In the genomic region with DNA sequence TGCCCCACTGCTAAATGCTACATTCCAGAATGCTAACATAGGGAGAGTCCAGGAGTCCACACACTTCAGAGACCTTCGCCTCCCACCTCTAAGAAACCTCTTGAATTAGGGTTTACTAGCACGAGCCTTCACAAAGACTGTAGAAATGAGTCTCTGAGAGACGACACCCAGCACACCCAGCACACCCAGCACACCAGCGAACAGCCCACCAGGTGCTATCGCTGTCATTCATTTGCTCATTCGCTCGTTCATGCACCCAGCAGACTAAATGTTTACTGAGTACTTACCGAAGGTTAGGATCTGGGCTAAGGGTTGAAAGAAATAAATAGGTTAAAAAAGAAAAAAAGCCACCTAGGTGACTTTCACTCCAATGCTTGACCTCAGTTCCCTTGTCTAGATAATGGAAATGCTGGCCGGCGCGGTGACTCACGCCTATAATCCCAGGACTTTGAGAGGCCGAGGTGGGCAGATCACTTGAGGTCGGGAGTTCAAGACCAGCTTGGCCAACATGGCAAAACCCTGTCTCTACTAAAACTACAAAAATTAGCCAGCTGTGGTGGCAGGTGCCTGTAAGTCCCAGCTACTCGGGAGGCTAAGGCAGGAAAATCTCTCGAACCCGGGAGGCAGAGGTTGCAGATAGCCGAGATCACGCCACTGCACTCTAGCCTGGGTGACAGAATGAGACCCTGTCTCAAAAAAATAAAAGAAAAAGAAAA, we compare ENCODE assay signal across 1 cellular context.
A peak's percentile ranks its signal among the peaks of the same experiment; 100 is the strongest.
TF ChIP-seq lines count a peak whose summit lies in the region.

No MANE protein-coding gene starts in this region.

TF ChIP-seq in HepG2, 621 proteins besides CTCF, POLR2A, EP300 and RAD21 (continued from another document and continues in another):
- TF ChIP-seq, protein P1, sequence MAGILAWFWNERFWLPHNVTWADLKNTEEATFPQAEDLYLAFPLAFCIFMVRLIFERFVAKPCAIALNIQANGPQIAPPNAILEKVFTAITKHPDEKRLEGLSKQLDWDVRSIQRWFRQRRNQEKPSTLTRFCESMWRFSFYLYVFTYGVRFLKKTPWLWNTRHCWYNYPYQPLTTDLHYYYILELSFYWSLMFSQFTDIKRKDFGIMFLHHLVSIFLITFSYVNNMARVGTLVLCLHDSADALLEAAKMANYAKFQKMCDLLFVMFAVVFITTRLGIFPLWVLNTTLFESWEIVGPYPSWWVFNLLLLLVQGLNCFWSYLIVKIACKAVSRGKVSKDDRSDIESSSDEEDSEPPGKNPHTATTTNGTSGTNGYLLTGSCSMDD (CRISPR knock-in tag; IDR thresholded peaks at IDR 0.05) = no peak
- TF ChIP-seq NFKB2 (CRISPR knock-in tag; IDR thresholded peaks at IDR 0.05; ENCODE audit: borderline replicate concordance) = no peak
- TF ChIP-seq, protein P2, sequence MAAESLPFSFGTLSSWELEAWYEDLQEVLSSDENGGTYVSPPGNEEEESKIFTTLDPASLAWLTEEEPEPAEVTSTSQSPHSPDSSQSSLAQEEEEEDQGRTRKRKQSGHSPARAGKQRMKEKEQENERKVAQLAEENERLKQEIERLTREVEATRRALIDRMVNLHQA (CRISPR knock-in tag; IDR thresholded peaks at IDR 0.05) = no peak
- no peak for TF ChIP-seq ZNF354B (CRISPR knock-in tag; IDR thresholded peaks at IDR 0.05)
- peak; percentile 95 for TF ChIP-seq ASH2L (IDR thresholded peaks at IDR 0.05; ENCODE audit: insufficient read length, low read depth, low read length)
- TF ChIP-seq, protein P3, sequence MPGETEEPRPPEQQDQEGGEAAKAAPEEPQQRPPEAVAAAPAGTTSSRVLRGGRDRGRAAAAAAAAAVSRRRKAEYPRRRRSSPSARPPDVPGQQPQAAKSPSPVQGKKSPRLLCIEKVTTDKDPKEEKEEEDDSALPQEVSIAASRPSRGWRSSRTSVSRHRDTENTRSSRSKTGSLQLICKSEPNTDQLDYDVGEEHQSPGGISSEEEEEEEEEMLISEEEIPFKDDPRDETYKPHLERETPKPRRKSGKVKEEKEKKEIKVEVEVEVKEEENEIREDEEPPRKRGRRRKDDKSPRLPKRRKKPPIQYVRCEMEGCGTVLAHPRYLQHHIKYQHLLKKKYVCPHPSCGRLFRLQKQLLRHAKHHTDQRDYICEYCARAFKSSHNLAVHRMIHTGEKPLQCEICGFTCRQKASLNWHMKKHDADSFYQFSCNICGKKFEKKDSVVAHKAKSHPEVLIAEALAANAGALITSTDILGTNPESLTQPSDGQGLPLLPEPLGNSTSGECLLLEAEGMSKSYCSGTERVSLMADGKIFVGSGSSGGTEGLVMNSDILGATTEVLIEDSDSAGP (CRISPR knock-in tag; IDR thresholded peaks at IDR 0.05; ENCODE audit: borderline replicate concordance) = no peak
- TF ChIP-seq ZMYM3 (CRISPR knock-in tag; IDR thresholded peaks at IDR 0.05) = no peak; the same call in 1 of the 2 replicates
- TF ChIP-seq ZNF790 (CRISPR knock-in tag; IDR thresholded peaks at IDR 0.05; ENCODE audit: borderline replicate concordance) = no peak
- TF ChIP-seq HOXA9 (CRISPR knock-in tag; IDR thresholded peaks at IDR 0.05; ENCODE audit: borderline replicate concordance) = no peak
- TF ChIP-seq, protein P4, sequence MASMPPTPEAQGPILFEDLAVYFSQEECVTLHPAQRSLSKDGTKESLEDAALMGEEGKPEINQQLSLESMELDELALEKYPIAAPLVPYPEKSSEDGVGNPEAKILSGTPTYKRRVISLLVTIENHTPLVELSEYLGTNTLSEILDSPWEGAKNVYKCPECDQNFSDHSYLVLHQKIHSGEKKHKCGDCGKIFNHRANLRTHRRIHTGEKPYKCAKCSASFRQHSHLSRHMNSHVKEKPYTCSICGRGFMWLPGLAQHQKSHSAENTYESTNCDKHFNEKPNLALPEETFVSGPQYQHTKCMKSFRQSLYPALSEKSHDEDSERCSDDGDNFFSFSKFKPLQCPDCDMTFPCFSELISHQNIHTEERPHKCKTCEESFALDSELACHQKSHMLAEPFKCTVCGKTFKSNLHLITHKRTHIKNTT (CRISPR knock-in tag; IDR thresholded peaks at IDR 0.05) = no peak
- TF ChIP-seq NFIB (CRISPR knock-in tag; IDR thresholded peaks at IDR 0.05; ENCODE audit: borderline replicate concordance) = no peak
- no peak; the same call in none of the 2 replicates for TF ChIP-seq HDAC1 (CRISPR knock-in tag; IDR thresholded peaks at IDR 0.05)
- no peak for TF ChIP-seq ZNF672 (CRISPR knock-in tag; IDR thresholded peaks at IDR 0.05)
- TF ChIP-seq, protein P5, sequence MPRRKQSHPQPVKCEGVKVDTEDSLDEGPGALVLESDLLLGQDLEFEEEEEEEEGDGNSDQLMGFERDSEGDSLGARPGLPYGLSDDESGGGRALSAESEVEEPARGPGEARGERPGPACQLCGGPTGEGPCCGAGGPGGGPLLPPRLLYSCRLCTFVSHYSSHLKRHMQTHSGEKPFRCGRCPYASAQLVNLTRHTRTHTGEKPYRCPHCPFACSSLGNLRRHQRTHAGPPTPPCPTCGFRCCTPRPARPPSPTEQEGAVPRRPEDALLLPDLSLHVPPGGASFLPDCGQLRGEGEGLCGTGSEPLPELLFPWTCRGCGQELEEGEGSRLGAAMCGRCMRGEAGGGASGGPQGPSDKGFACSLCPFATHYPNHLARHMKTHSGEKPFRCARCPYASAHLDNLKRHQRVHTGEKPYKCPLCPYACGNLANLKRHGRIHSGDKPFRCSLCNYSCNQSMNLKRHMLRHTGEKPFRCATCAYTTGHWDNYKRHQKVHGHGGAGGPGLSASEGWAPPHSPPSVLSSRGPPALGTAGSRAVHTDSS (CRISPR knock-in tag; conservative IDR thresholded peaks at IDR 0.05) = no peak
- TF ChIP-seq, protein P6, sequence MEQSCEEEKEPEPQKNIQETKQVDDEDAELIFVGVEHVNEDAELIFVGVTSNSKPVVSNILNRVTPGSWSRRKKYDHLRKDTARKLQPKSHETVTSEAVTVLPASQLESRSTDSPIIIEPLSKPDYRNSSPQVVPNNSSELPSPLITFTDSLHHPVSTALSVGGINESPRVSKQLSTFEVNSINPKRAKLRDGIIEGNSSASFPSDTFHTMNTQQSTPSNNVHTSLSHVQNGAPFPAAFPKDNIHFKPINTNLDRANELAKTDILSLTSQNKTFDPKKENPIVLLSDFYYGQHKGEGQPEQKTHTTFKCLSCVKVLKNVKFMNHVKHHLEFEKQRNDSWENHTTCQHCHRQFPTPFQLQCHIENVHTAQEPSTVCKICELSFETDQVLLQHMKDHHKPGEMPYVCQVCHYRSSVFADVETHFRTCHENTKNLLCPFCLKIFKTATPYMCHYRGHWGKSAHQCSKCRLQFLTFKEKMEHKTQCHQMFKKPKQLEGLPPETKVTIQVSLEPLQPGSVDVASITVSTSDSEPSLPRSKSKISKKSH (CRISPR knock-in tag; IDR thresholded peaks at IDR 0.05; ENCODE audit: borderline replicate concordance) = no peak
- no peak for TF ChIP-seq ZBTB7B (CRISPR knock-in tag; IDR thresholded peaks at IDR 0.05)
- TF ChIP-seq, protein P7, sequence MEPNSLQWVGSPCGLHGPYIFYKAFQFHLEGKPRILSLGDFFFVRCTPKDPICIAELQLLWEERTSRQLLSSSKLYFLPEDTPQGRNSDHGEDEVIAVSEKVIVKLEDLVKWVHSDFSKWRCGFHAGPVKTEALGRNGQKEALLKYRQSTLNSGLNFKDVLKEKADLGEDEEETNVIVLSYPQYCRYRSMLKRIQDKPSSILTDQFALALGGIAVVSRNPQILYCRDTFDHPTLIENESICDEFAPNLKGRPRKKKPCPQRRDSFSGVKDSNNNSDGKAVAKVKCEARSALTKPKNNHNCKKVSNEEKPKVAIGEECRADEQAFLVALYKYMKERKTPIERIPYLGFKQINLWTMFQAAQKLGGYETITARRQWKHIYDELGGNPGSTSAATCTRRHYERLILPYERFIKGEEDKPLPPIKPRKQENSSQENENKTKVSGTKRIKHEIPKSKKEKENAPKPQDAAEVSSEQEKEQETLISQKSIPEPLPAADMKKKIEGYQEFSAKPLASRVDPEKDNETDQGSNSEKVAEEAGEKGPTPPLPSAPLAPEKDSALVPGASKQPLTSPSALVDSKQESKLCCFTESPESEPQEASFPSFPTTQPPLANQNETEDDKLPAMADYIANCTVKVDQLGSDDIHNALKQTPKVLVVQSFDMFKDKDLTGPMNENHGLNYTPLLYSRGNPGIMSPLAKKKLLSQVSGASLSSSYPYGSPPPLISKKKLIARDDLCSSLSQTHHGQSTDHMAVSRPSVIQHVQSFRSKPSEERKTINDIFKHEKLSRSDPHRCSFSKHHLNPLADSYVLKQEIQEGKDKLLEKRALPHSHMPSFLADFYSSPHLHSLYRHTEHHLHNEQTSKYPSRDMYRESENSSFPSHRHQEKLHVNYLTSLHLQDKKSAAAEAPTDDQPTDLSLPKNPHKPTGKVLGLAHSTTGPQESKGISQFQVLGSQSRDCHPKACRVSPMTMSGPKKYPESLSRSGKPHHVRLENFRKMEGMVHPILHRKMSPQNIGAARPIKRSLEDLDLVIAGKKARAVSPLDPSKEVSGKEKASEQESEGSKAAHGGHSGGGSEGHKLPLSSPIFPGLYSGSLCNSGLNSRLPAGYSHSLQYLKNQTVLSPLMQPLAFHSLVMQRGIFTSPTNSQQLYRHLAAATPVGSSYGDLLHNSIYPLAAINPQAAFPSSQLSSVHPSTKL (CRISPR knock-in tag; IDR thresholded peaks at IDR 0.05) = peak; percentile 37; the same call in 1 of the 2 replicates
- TF ChIP-seq SOX6 (IDR thresholded peaks at IDR 0.05) = no peak
- peak; percentile 63 for TF ChIP-seq SOX6 (CRISPR knock-in tag; IDR thresholded peaks at IDR 0.05)
- TF ChIP-seq ARNTL (CRISPR knock-in tag; IDR thresholded peaks at IDR 0.05) = no peak
- no peak for TF ChIP-seq ZNF383 (CRISPR knock-in tag; IDR thresholded peaks at IDR 0.05; ENCODE audit: borderline replicate concordance)
- no peak for TF ChIP-seq HCFC1 (IDR thresholded peaks at IDR 0.05; ENCODE audit: low read depth, low read length)
- no peak for TF ChIP-seq PTBP1 (IDR thresholded peaks at IDR 0.05; ENCODE audit: low read depth, low read length, poor library complexity, severe bottlenecking)
- no peak for TF ChIP-seq ZNF253 (CRISPR knock-in tag; IDR thresholded peaks at IDR 0.05; ENCODE audit: borderline replicate concordance)
- TF ChIP-seq, protein P8, sequence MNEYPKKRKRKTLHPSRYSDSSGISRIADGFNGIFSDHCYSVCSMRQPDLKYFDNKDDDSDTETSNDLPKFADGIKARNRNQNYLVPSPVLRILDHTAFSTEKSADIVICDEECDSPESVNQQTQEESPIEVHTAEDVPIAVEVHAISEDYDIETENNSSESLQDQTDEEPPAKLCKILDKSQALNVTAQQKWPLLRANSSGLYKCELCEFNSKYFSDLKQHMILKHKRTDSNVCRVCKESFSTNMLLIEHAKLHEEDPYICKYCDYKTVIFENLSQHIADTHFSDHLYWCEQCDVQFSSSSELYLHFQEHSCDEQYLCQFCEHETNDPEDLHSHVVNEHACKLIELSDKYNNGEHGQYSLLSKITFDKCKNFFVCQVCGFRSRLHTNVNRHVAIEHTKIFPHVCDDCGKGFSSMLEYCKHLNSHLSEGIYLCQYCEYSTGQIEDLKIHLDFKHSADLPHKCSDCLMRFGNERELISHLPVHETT (CRISPR knock-in tag; conservative IDR thresholded peaks at IDR 0.05) = no peak
- no peak for TF ChIP-seq NAIF1 (CRISPR knock-in tag; IDR thresholded peaks at IDR 0.05; ENCODE audit: borderline replicate concordance)
- 0 out of 2 replicates have a peak, but pooled peaks have one; percentile 26 for TF ChIP-seq GATA4 (IDR thresholded peaks at IDR 0.05; ENCODE audit: borderline replicate concordance, low read depth)
- TF ChIP-seq, protein P9, sequence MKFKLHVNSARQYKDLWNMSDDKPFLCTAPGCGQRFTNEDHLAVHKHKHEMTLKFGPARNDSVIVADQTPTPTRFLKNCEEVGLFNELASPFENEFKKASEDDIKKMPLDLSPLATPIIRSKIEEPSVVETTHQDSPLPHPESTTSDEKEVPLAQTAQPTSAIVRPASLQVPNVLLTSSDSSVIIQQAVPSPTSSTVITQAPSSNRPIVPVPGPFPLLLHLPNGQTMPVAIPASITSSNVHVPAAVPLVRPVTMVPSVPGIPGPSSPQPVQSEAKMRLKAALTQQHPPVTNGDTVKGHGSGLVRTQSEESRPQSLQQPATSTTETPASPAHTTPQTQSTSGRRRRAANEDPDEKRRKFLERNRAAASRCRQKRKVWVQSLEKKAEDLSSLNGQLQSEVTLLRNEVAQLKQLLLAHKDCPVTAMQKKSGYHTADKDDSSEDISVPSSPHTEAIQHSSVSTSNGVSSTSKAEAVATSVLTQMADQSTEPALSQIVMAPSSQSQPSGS (CRISPR knock-in tag; IDR thresholded peaks at IDR 0.05) = no peak
- TF ChIP-seq, protein P10, sequence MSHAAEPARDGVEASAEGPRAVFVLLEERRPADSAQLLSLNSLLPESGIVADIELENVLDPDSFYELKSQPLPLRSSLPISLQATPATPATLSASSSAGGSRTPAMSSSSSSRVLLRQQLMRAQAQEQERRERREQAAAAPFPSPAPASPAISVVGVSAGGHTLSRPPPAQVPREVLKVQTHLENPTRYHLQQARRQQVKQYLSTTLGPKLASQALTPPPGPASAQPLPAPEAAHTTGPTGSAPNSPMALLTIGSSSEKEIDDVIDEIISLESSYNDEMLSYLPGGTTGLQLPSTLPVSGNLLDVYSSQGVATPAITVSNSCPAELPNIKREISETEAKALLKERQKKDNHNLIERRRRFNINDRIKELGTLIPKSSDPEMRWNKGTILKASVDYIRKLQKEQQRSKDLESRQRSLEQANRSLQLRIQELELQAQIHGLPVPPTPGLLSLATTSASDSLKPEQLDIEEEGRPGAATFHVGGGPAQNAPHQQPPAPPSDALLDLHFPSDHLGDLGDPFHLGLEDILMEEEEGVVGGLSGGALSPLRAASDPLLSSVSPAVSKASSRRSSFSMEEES (CRISPR knock-in tag; IDR thresholded peaks at IDR 0.05) = no peak
- no peak for TF ChIP-seq ZNF367 (CRISPR knock-in tag; IDR thresholded peaks at IDR 0.05; ENCODE audit: borderline replicate concordance)
- no peak for TF ChIP-seq PHF20 (CRISPR knock-in tag; IDR thresholded peaks at IDR 0.05)
- no peak for TF ChIP-seq ZNF256 (CRISPR knock-in tag; conservative IDR thresholded peaks at IDR 0.05)
- TF ChIP-seq ZNF570 (CRISPR knock-in tag; IDR thresholded peaks at IDR 0.05; ENCODE audit: borderline replicate concordance) = no peak
- TF ChIP-seq CHCHD3 (CRISPR knock-in tag; IDR thresholded peaks at IDR 0.05) = no peak
- TF ChIP-seq, protein P11, sequence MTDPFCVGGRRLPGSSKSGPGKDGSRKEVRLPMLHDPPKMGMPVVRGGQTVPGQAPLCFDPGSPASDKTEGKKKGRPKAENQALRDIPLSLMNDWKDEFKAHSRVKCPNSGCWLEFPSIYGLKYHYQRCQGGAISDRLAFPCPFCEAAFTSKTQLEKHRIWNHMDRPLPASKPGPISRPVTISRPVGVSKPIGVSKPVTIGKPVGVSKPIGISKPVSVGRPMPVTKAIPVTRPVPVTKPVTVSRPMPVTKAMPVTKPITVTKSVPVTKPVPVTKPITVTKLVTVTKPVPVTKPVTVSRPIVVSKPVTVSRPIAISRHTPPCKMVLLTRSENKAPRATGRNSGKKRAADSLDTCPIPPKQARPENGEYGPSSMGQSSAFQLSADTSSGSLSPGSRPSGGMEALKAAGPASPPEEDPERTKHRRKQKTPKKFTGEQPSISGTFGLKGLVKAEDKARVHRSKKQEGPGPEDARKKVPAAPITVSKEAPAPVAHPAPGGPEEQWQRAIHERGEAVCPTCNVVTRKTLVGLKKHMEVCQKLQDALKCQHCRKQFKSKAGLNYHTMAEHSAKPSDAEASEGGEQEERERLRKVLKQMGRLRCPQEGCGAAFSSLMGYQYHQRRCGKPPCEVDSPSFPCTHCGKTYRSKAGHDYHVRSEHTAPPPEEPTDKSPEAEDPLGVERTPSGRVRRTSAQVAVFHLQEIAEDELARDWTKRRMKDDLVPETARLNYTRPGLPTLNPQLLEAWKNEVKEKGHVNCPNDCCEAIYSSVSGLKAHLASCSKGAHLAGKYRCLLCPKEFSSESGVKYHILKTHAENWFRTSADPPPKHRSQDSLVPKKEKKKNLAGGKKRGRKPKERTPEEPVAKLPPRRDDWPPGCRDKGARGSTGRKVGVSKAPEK (CRISPR knock-in tag; IDR thresholded peaks at IDR 0.05; ENCODE audit: borderline replicate concordance) = no peak
